In the genomic region with DNA sequence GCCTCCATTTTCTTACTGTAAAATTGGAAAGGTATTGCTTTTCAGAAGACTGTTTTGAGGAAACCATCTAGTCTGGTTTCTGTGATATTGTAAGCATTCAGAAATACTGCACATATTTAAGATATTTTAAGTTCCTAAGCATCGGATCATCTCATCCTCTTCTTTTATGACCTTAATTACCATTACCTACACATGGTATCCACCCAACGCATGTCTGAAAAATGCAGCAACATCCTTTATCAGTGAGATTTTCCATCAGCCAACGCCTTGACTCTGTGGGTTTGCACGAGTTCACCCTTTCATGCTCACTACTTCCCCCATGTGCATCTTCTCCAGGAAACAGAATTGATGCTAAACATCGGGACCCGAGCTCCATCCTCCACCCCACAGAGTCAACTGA, we compare ENCODE assay signal across 19 cellular contexts.
"Had no signal": no experiment of that assay in that cellular context is flagged by ENCODE, and none has a peak within 500 bp of the region (broad histone marks: within the 10 kb centered on the region; RNA-seq: fewer than 3 reads in every experiment).

No MANE protein-coding gene starts in this region.

- H3K27ac ChIP-seq: prostate gland, spleen, upper lobe of right lung had no signal

- H3K4me3 ChIP-seq: prostate gland, spleen, upper lobe of right lung had no signal

- H3K4me1 ChIP-seq: prostate gland, spleen, upper lobe of right lung had no signal

- H3K27me3 ChIP-seq: spleen, upper lobe of right lung had no signal

- ATAC-seq: left cardiac atrium; natural killer cell treated with Interleukin-12 subunit alpha and Interleukin-12 subunit beta and Interleukin-15 and Interleukin-18, amount 100 ng/mL, for 72 hours; stimulated activated naive CD8-positive, alpha-beta T cell treated with anti-CD3 and anti-CD28 coated beads, Interleukin-15, Interleukin-2, amounts not matched to agents 100 U/mL and 50 U/mL, for 24 hours; upper lobe of right lung had no signal

- H3K9me3 ChIP-seq: prostate gland, upper lobe of right lung had no signal

- H3K36me3 ChIP-seq: prostate gland, upper lobe of right lung had no signal

- DNase-seq: activated B cell treated with CpG ODN at 0.5 μM for 24 hours; activated CD4-positive, alpha-beta memory T cell treated with anti-CD3 and anti-CD28 coated beads for 36 hours; activated CD4-positive, alpha-beta T cell treated with anti-CD3 and anti-CD28 coated beads for 4 hours; activated naive CD4-positive, alpha-beta T cell treated with Interleukin-2 at 50 U/mL for 16 hours; activated naive CD8-positive, alpha-beta T cell treated with anti-CD3 and anti-CD28 coated beads for 36 hours; activated T-cell treated with anti-CD3 and anti-CD28 coated beads, Interleukin-2, amount 50 U/mL, for 48 hours; amygdala; caudate nucleus; effector memory CD4-positive, alpha-beta T cell; hypothalamus; islet precursor cell; left cardiac atrium; spleen; stimulated activated CD4-positive, alpha-beta T cell treated with anti-CD3 and anti-CD28 coated beads, Interleukin-4, amount 100 ng/mL, for 4 hours; stimulated activated naive CD8-positive, alpha-beta T cell treated with anti-CD3 and anti-CD28 coated beads, Interleukin-15, Interleukin-2, amounts not matched to agents 100 U/mL and 50 U/mL, for 24 hours; T-helper 9 cell; upper lobe of right lung had no signal
